ENCODE assay signal across 16 cellular contexts in the genomic region with DNA sequence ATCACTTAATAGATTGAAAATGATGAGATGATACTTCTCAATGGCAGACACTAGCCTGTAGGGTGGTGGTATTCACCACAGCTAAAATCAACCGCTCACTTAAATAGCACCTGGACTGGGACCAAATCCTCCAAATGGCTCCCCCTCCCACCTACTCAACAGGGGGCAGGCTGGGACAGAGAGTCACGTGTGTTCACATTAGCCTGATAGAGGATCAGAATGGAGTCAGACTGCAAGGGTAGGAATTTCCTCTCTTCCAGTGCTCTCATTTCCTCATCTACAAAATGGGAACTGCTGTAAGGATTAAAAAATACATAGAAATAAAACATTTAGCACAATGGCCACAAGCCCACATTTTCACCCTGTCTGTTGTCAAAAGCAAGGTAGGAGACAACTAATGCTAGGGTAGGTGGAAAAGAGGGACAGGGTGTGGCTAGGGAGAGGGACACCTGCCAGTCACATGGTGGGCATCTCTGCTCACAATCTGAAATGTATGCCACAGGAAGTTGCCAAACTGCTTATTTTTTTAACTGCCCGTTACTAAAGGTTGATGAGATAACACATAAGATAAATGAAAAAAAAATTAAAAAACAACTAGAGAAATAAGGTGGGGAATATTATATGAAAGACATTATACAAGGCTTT. TPM values are rescaled to one million over a fixed set of nuclear protein-coding genes. Genes with fewer than 3 reads are reported as not detected.
A peak's percentile ranks its signal among the peaks of the same experiment; 100 is the strongest.
DNase-seq lines count a peak whose midpoint lies in the region; ATAC-seq and TF ChIP-seq lines count a peak whose summit lies in the region.
"Had no signal": no experiment of that assay in that cellular context is flagged by ENCODE, and none has a peak within 500 bp of the region (broad histone marks: within the 10 kb centered on the region; RNA-seq: fewer than 3 reads in every experiment).

No MANE protein-coding gene starts in this region.

- TF ChIP-seq CTCF in mesothelial cell of epicardium (IDR thresholded peaks at IDR 0.05; ENCODE audit: unreplicated experiment) = no peak

- no peak overlapping the region for H3K4me3 Mint-ChIP-seq in T-helper 17 cell
- no peak overlapping the region for H3K4me3 Mint-ChIP-seq in mesothelial cell of epicardium
- H3K4me3 Mint-ChIP-seq: central memory CD8-positive, alpha-beta T cell had no signal

- peak; percentile 21 for ATAC-seq in T-helper 17 cell
- no peak for ATAC-seq in HG03108 (IDR thresholded peaks at IDR 0.05; ENCODE audit: unreplicated experiment)
- no peak for ATAC-seq in left lobe of liver

- peaks cover 7% of the 10 kb centered on the region for H3K9me3 Mint-ChIP-seq in mesothelial cell of epicardium
- H3K9me3 Mint-ChIP-seq: central memory CD8-positive, alpha-beta T cell had no signal

- peak; percentile 23 for DNase-seq in NCI-H748 (lab: John Stamatoyannopoulos, UW; ENCODE audit: unreplicated experiment)
- DNase-seq in NCI-H748 treated with DMSO at 0.1 percent for 48 hours (lab: John Stamatoyannopoulos, UW) = no peak
- DNase-seq in GF-D8 (lab: John Stamatoyannopoulos, UW) = peak; percentile 21
- no peak for DNase-seq in T-helper 17 cell
- DNase-seq in mesothelial cell of epicardium (ENCODE audit: low spot score in 2 of 2, unreplicated experiment in 2 of 2) = no peak
- no peak for DNase-seq in left lobe of liver (ENCODE audit: low spot score)
- no peak for DNase-seq in NK-92 (lab: John Stamatoyannopoulos, UW; ENCODE audit: unreplicated experiment)
- DNase-seq: ACHN; activated effector memory CD4-positive, alpha-beta T cell treated with anti-CD3 and anti-CD28 coated beads, Interleukin-2, amount 50 U/mL, for 16 hours; DMS79 treated with DMSO at 0.1 percent for 48 hours; esophagus squamous epithelium; NCI-H146; OCI-M1; stimulated activated CD4-positive, alpha-beta T cell treated with anti-CD3 and anti-CD28 coated beads, Interleukin-15, amount 100 ng/mL, for 24 hours had no signal

- H3K36me3 Mint-ChIP-seq in T-helper 17 cell (ENCODE audit: low read depth) (no peaks in the 10 kb centered on the region), mesothelial cell of epicardium (peaks cover 9% of the 10 kb centered on the region)

- H3K9me3 ChIP-seq in T-helper 17 cell (ENCODE audit: control insufficient read depth, low read length, poor library complexity, severe bottlenecking) = no peaks in the 10 kb centered on the region
- H3K9me3 ChIP-seq: esophagus squamous epithelium had no signal

- H3K27ac Mint-ChIP-seq in T-helper 17 cell = peak overlapping the region; percentile 62
- peak overlapping the region; percentile 56 for H3K27ac Mint-ChIP-seq in mesothelial cell of epicardium

- no peaks in the 10 kb centered on the region for H3K27me3 Mint-ChIP-seq in T-helper 17 cell
- H3K27me3 Mint-ChIP-seq in mesothelial cell of epicardium (ENCODE audit: low read depth) = no peaks in the 10 kb centered on the region
- H3K27me3 Mint-ChIP-seq: central memory CD8-positive, alpha-beta T cell had no signal

- H3K4me1 Mint-ChIP-seq in T-helper 17 cell = peaks cover 21% of the 10 kb centered on the region
- peaks cover 32% of the 10 kb centered on the region for H3K4me1 Mint-ChIP-seq in mesothelial cell of epicardium

RNA-seq across cellular contexts. Expression of a gene that starts 55.3 kb away (rescaled TPM):
- total RNA-seq in T-helper 17 cell (10 to 100 TPM; 53.7 to 69.9 TPM), mesothelial cell of epicardium (34.1 to 36.1 TPM (median 34.1 TPM) in 3 replicates), left lobe of liver (3.1 TPM)

Comparison
In these comparisons a context has a peak if more than half of its experiments do, and no peak if none do; other contexts are left out.
1. DNase-seq: peak in NCI-H748 (single experiment) and GF-D8 (single experiment); none in NCI-H748 treated with DMSO at 0.1 percent for 48 hours (single experiment), T-helper 17 cell (0 of 3), mesothelial cell of epicardium (0 of 2), left lobe of liver (single experiment) and NK-92 (single experiment).